Comparison of ENCODE assay signal across 8 cellular contexts in genomic region chr6:33416386-33417126, GRCh38. TPM values are rescaled to one million over a fixed set of nuclear protein-coding genes. Genes with fewer than 3 reads are reported as not detected.
A peak's percentile ranks its signal among the peaks of the same experiment; 100 is the strongest.
DNase-seq lines count a peak whose midpoint lies in the region; ATAC-seq and TF ChIP-seq lines count a peak whose summit lies in the region.

No MANE protein-coding gene starts in this region.

- no peaks in the 10 kb centered on the region for H3K27me3 Mint-ChIP-seq in T-helper 17 cell

- peaks cover 12% of the 10 kb centered on the region for H3K36me3 Mint-ChIP-seq in T-helper 17 cell (ENCODE audit: low read depth)

- peaks cover 75% of the 10 kb centered on the region for H3K4me1 Mint-ChIP-seq in T-helper 17 cell

- H3K9me3 ChIP-seq in T-helper 17 cell (ENCODE audit: control insufficient read depth, low read length, poor library complexity, severe bottlenecking) = no peaks in the 10 kb centered on the region

- peak; percentile 42 for TF ChIP-seq POLR2A in GM18951 (IDR thresholded peaks at IDR 0.05; ENCODE audit: extremely low read depth, insufficient read depth, insufficient read length)

- CTCF ChIA-PET in HEK293T (lab: Yijun Ruan, JAX) = no interaction called here

- no peak for TF ChIP-seq CTCF in fibroblast of pulmonary artery (IDR thresholded peaks at IDR 0.05; ENCODE audit: low read length, missing control alignments)

- peak overlapping the region in 16 of 21 experiments; percentile 51 to 96 (median 86) for H3K27ac ChIP-seq in skin epidermis

- peak overlapping the region; percentile 95 for H3K4me3 ChIP-seq in fibroblast of pulmonary artery (replicated peaks; ENCODE audit: low read depth, low read length)
- H3K4me3 ChIP-seq in skin epidermis = peak overlapping the region; percentile 52 to 84 (median 68)

- POLR2A ChIA-PET in HEK293T (lab: Yijun Ruan, JAX) = interaction anchor here (0.7 to 3.4 kb wide), 3 partner anchors 23 to 145 kb away, joined by 3 to 11 read pairs (median 3); partner anchors contain the start of genes RPS18, VPS52 and ZBTB9

- H3K4me3 Mint-ChIP-seq in T-helper 17 cell = peak overlapping the region; percentile 97

- no peak for DNase-seq in T-helper 17 cell
- DNase-seq in fibroblast of pulmonary artery (ENCODE audit: low read depth) = no peak
- DNase-seq in DMS 273 treated with DMSO at 0.1 percent for 48 hours (lab: John Stamatoyannopoulos, UW) = no peak
- no peak for DNase-seq in HEK293T (ENCODE audit: extremely low spot score)
- no peak for DNase-seq in SIG-M5 treated with dmso at 0.1 percent for 504 hours (lab: John Stamatoyannopoulos, UW; ENCODE audit: unreplicated experiment)

- ATAC-seq in T-helper 17 cell (no peak), GM21825 (IDR thresholded peaks at IDR 0.05; ENCODE audit: unreplicated experiment) (no peak)

- in situ Hi-C loops in GM18951 (cut with MboI; ENCODE audit: low sequenced_read_pairs, unreplicated experiment) = no loop called here

- H3K27ac Mint-ChIP-seq in T-helper 17 cell = peak overlapping the region; percentile 100

TF ChIP-seq in HEK293T, 16 proteins besides CTCF, POLR2A, EP300 and RAD21:
- no peak for TF ChIP-seq LEF1 (IDR thresholded peaks at IDR 0.05; ENCODE audit: borderline replicate concordance)
- TF ChIP-seq TARDBP (IDR thresholded peaks at IDR 0.05) = no peak
- no peak for TF ChIP-seq BHLHE40 (IDR thresholded peaks at IDR 0.05; ENCODE audit: borderline replicate concordance)
- no peak for TF ChIP-seq L3MBTL2 (conservative IDR thresholded peaks at IDR 0.05)
- TF ChIP-seq HDGF (IDR thresholded peaks at IDR 0.05; ENCODE audit: borderline replicate concordance) = no peak
- TF ChIP-seq ZNF384 (IDR thresholded peaks at IDR 0.05) = no peak
- TF ChIP-seq ARNT (IDR thresholded peaks at IDR 0.05) = no peak
- no peak for TF ChIP-seq SUZ12 (IDR thresholded peaks at IDR 0.05)
- TF ChIP-seq SP1 (IDR thresholded peaks at IDR 0.05) = no peak
- TF ChIP-seq NFRKB (IDR thresholded peaks at IDR 0.05) = no peak
- no peak for TF ChIP-seq PKNOX1 (IDR thresholded peaks at IDR 0.05)

RNA-seq across cellular contexts. Expression of gene CUTA, which starts 1.4 kb away (rescaled TPM):
- total RNA-seq in T-helper 17 cell = 100 to 1,000 TPM; 195 to 196 TPM

RNA-seq across cellular contexts. Expression of gene SYNGAP1, which starts 3.3 kb away (rescaled TPM):
- 10 to 100 TPM; 82.3 to 83.9 TPM for total RNA-seq in T-helper 17 cell

RNA-seq across cellular contexts. Expression of gene PHF1, which starts 5.7 kb away (rescaled TPM):
- total RNA-seq in T-helper 17 cell = 100 to 1,000 TPM; 448 to 472 TPM

RNA-seq across cellular contexts. Expression of gene KIFC1, which starts 24.9 kb away (rescaled TPM):
- 1 to 10 TPM; 1.3 to 3.7 TPM for total RNA-seq in T-helper 17 cell

RNA-seq across cellular contexts. Expression of gene ZBTB9, which starts 37.8 kb away (rescaled TPM):
- total RNA-seq in T-helper 17 cell = 1 to 10 TPM; 3.9 to 4.4 TPM
